Comparison of ENCODE assay signal across 8 cellular contexts in genomic region chr6:89117285-89118108, GRCh38. TPM values are rescaled to one million over a fixed set of nuclear protein-coding genes. Genes with fewer than 3 reads are reported as not detected.
A peak's percentile ranks its signal among the peaks of the same experiment; 100 is the strongest.
DNase-seq lines count a peak whose midpoint lies in the region; ATAC-seq and TF ChIP-seq lines count a peak whose summit lies in the region.

Gene SRSF12 (minus strand): TSS chr6:89118071. CDS start chr6:89117887, 184 bp downstream.

- peak within 1 kb of the TSS; percentile 72 for H3K9ac ChIP-seq in mucosa of stomach (ENCODE audit: low read length)

- H3K36me3 Mint-ChIP-seq in activated CD8-positive, alpha-beta T cell treated with anti-CD3 and anti-CD28 coated beads, Interleukin-2, amount 10 ng/mL, durations not matched to agents 7 days and 5 days (ENCODE audit: low read depth), result peaks cover 2% of the 10 kb centered on the region
- H3K36me3 Mint-ChIP-seq in endothelial cell (ENCODE audit: low read depth, unreplicated experiment), result peaks cover 4% of the 10 kb centered on the region
- no peaks in the 10 kb centered on the region for H3K36me3 Mint-ChIP-seq in stimulated activated naive CD8-positive, alpha-beta T cell treated with anti-CD3 and anti-CD28 coated beads, Interleukin-15, Interleukin-2, amounts not matched to agents 100 ng/mL and 50 ng/mL, for 24 hours (ENCODE audit: low read depth)

- peaks cover 6% of the 10 kb centered on the region for H3K4me1 ChIP-seq in mucosa of stomach (ENCODE audit: control insufficient read depth, insufficient read depth, low read length)

- peaks cover 8% of the 10 kb centered on the region for H3K4me1 Mint-ChIP-seq in activated CD8-positive, alpha-beta T cell treated with anti-CD3 and anti-CD28 coated beads, Interleukin-2, amount 10 ng/mL, durations not matched to agents 7 days and 5 days (ENCODE audit: low read depth)
- H3K4me1 Mint-ChIP-seq in endothelial cell (ENCODE audit: unreplicated experiment), result peaks cover 6% of the 10 kb centered on the region
- H3K4me1 Mint-ChIP-seq in stimulated activated naive CD8-positive, alpha-beta T cell treated with anti-CD3 and anti-CD28 coated beads, Interleukin-15, Interleukin-2, amounts not matched to agents 100 ng/mL and 50 ng/mL, for 24 hours (ENCODE audit: low read depth), result peaks cover 5% of the 10 kb centered on the region

- peak; percentile 94 for ATAC-seq in activated CD8-positive, alpha-beta T cell treated with anti-CD3 and anti-CD28 coated beads, Interleukin-2, amount 10 ng/mL, durations not matched to agents 7 days and 5 days

- DNase-seq in G401 (ENCODE audit: low spot score), result peak; percentile 45
- peak; percentile 21 for DNase-seq in GOT3 (lab: John Stamatoyannopoulos, UW)
- peak; percentile 68 for DNase-seq in NCI-H1105 (lab: John Stamatoyannopoulos, UW)
- DNase-seq in activated CD8-positive, alpha-beta T cell treated with anti-CD3 and anti-CD28 coated beads, Interleukin-2, amount 10 ng/mL, durations not matched to agents 7 days and 5 days, result peak; percentile 43
- peak; percentile 43 for DNase-seq in endothelial cell (ENCODE audit: low spot score)
- no peak for DNase-seq in NCI-H226

- no peak for TF ChIP-seq CTCF in endothelial cell (IDR thresholded peaks at IDR 0.05; ENCODE audit: unreplicated experiment)

- peaks cover 4% of the 10 kb centered on the region for H3K27me3 ChIP-seq in mucosa of stomach (ENCODE audit: control insufficient read depth, insufficient read depth, low read length)

- H3K9me3 Mint-ChIP-seq in activated CD8-positive, alpha-beta T cell treated with anti-CD3 and anti-CD28 coated beads, Interleukin-2, amount 10 ng/mL, durations not matched to agents 7 days and 5 days (ENCODE audit: insufficient read depth), result no peaks in the 10 kb centered on the region
- H3K9me3 Mint-ChIP-seq in endothelial cell (ENCODE audit: unreplicated experiment), result no peaks in the 10 kb centered on the region
- peaks cover 6% of the 10 kb centered on the region for H3K9me3 Mint-ChIP-seq in stimulated activated naive CD8-positive, alpha-beta T cell treated with anti-CD3 and anti-CD28 coated beads, Interleukin-15, Interleukin-2, amounts not matched to agents 100 ng/mL and 50 ng/mL, for 24 hours

- in situ Hi-C loops in G401 (cut with HindIII; ENCODE audit: low sequenced_read_pairs), result no loop called here

- H3K27ac Mint-ChIP-seq in activated CD8-positive, alpha-beta T cell treated with anti-CD3 and anti-CD28 coated beads, Interleukin-2, amount 10 ng/mL, durations not matched to agents 7 days and 5 days, result no peak within 1 kb of the TSS
- peak within 1 kb of the TSS; percentile 37 for H3K27ac Mint-ChIP-seq in endothelial cell (ENCODE audit: unreplicated experiment)
- peak within 1 kb of the TSS; percentile 36 for H3K27ac Mint-ChIP-seq in stimulated activated naive CD8-positive, alpha-beta T cell treated with anti-CD3 and anti-CD28 coated beads, Interleukin-15, Interleukin-2, amounts not matched to agents 100 ng/mL and 50 ng/mL, for 24 hours

- peak within 1 kb of the TSS; percentile 78 for H3K4me3 Mint-ChIP-seq in activated CD8-positive, alpha-beta T cell treated with anti-CD3 and anti-CD28 coated beads, Interleukin-2, amount 10 ng/mL, durations not matched to agents 7 days and 5 days
- peak within 1 kb of the TSS; percentile 94 for H3K4me3 Mint-ChIP-seq in endothelial cell (ENCODE audit: unreplicated experiment)
- H3K4me3 Mint-ChIP-seq in stimulated activated naive CD8-positive, alpha-beta T cell treated with anti-CD3 and anti-CD28 coated beads, Interleukin-15, Interleukin-2, amounts not matched to agents 100 ng/mL and 50 ng/mL, for 24 hours, result peak within 1 kb of the TSS; percentile 82

- peaks cover 25% of the 10 kb centered on the region for H3K27me3 Mint-ChIP-seq in activated CD8-positive, alpha-beta T cell treated with anti-CD3 and anti-CD28 coated beads, Interleukin-2, amount 10 ng/mL, durations not matched to agents 7 days and 5 days (ENCODE audit: low read depth)
- peaks cover 4% of the 10 kb centered on the region for H3K27me3 Mint-ChIP-seq in endothelial cell (ENCODE audit: unreplicated experiment)
- H3K27me3 Mint-ChIP-seq in stimulated activated naive CD8-positive, alpha-beta T cell treated with anti-CD3 and anti-CD28 coated beads, Interleukin-15, Interleukin-2, amounts not matched to agents 100 ng/mL and 50 ng/mL, for 24 hours, result peaks cover 16% of the 10 kb centered on the region

- POLR2A ChIA-PET in activated CD8-positive, alpha-beta T cell treated with anti-CD3 and anti-CD28 coated beads, Interleukin-2, amount 10 ng/mL, durations not matched to agents 7 days and 5 days (lab: Charles Lee), result interaction anchor here (0.6 to 1.6 kb wide), 3 partner anchors 29 to 37 kb away, joined by 3 to 9 read pairs (median 7); partner anchors contain the start of gene PNRC1

- H3K36me3 ChIP-seq in mucosa of stomach (ENCODE audit: control insufficient read depth, insufficient read depth, low read length), result no peaks in the 10 kb centered on the region

- CTCF ChIA-PET in activated CD8-positive, alpha-beta T cell treated with anti-CD3 and anti-CD28 coated beads, Interleukin-2, amount 10 ng/mL, durations not matched to agents 7 days and 5 days (lab: Charles Lee), result interaction anchor here (0.8 to 2.7 kb wide), 4 partner anchors 32 to 135 kb away, joined by 3 to 15 read pairs (median 5); no protein-coding TSS in a partner anchor

- no peaks in the 10 kb centered on the region for H3K9me3 ChIP-seq in mucosa of stomach (ENCODE audit: control insufficient read depth, low read length)

- peak within 1 kb of the TSS; percentile 31 for H3K4me3 ChIP-seq in mucosa of stomach (ENCODE audit: low read length)

RNA-seq across cellular contexts. Expression of gene SRSF12, which starts in this region (rescaled TPM):
- total RNA-seq in G401 (2014; rRNA removed; shearing (Covaris generic)), result 4.6 and 8.2 TPM in 2 replicates
- not detected for total RNA-seq in activated CD8-positive, alpha-beta T cell treated with anti-CD3 and anti-CD28 coated beads, Interleukin-2, amount 10 ng/mL, durations not matched to agents 7 days and 5 days
- total RNA-seq in endothelial cell (ENCODE audit: unreplicated experiment), result 3.9 TPM

Comparison
In these comparisons a context has a peak if more than half of its experiments do, and no peak if none do; other contexts are left out.
1. Peak in DNase-seq and ATAC-seq in activated CD8-positive, alpha-beta T cell treated with anti-CD3 and anti-CD28 coated beads, Interleukin-2, amount 10 ng/mL, durations not matched to agents 7 days and 5 days; RNA of the gene not detected or under 1 TPM.